ENCODE assay signal across 8 cellular contexts in the genomic region with DNA sequence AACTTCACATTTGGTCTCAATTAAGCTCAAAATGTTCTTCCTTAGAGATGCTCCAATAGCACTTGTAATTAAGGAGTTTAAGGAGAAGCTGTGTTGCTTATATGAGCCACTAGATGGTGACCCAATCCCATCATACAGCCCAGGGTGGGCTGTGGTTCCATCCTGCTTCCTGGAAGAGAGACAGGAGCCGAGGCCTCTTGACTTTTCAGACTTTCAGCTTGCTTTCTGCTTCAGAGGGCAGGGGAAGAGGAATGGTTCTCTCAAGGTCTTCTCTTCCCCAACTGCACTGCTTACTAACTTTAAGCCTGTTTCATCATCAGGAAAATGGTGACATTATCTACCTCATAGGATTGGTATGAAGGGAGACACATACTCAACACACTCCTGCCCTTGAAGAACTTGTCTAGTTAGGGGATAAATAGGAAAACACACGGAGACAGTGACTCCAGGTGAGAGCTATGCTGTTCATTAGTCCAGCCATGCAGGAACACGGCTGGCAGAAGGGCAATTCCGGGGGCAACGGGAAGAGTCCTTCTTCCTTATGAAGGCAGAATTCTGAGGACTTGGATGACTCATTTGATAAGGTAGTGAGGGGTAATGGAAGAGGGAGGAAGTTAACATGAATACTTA. TPM values are rescaled to one million over a fixed set of nuclear protein-coding genes. Genes with fewer than 3 reads are reported as not detected.
DNase-seq lines count a peak whose midpoint lies in the region; ATAC-seq, FAIRE-seq and TF ChIP-seq lines count a peak whose summit lies in the region.

No MANE protein-coding gene starts in this region.

- H3K9me3 ChIP-seq in endodermal cell (ENCODE audit: control insufficient read depth, low read length), result no peaks in the 10 kb centered on the region

- 66 to 75% methylated on average over 4 to 5 of the region's 5 CpGs for WGBS in endodermal cell (ENCODE audit: insufficient coverage in 1 of 2, insufficient read length in 1 of 2), 2 experiments

- no peaks in the 10 kb centered on the region for H3K27me3 Mint-ChIP-seq in endodermal cell (ENCODE audit: insufficient read depth)

- H3K27me3 ChIP-seq in endodermal cell (ENCODE audit: control insufficient read depth, insufficient read depth, low read length, poor library complexity, severe bottlenecking), result no peaks in the 10 kb centered on the region

- no peaks in the 10 kb centered on the region for H3K4me1 ChIP-seq in endodermal cell (ENCODE audit: control insufficient read depth, insufficient read depth, low read length)

- peak; percentile 4 for FAIRE-seq in RCC 7860 (lab: Jason Lieb, UNC)

- H3K27ac Mint-ChIP-seq in endodermal cell, result no peak overlapping the region

- H3K4me1 Mint-ChIP-seq in endodermal cell, result peaks cover 19% of the 10 kb centered on the region

- H3K36me3 ChIP-seq in endodermal cell (ENCODE audit: control insufficient read depth, insufficient read depth, low read length), result peaks cover 4% of the 10 kb centered on the region

- H3K36me3 Mint-ChIP-seq in endodermal cell (ENCODE audit: low read depth), result peaks cover 5% of the 10 kb centered on the region

- H3K9ac ChIP-seq in endodermal cell (ENCODE audit: extremely low read depth, low read length, poor library complexity, severe bottlenecking), result no peak overlapping the region

- H3K4me3 ChIP-seq in endodermal cell (ENCODE audit: low read length), result no peak overlapping the region

- peaks cover 2% of the 10 kb centered on the region for H3K9me3 Mint-ChIP-seq in endodermal cell

- ATAC-seq in HG03442 (IDR thresholded peaks at IDR 0.05; ENCODE audit: unreplicated experiment), result no peak
- no peak for ATAC-seq in HG02973 (IDR thresholded peaks at IDR 0.05; ENCODE audit: unreplicated experiment)

- peak; percentile 92 for TF ChIP-seq CTCF in endodermal cell (conservative IDR thresholded peaks at IDR 0.05)

- no peak overlapping the region for H3K27ac ChIP-seq in endodermal cell (ENCODE audit: low read depth, low read length)

- DNase-seq in Daoy (ENCODE audit: low read depth) (peak; percentile 66), HS-5 (ENCODE audit: low read depth) (peak; percentile 65), RCC 7860 (ENCODE audit: low spot score) (peak; percentile 68), endodermal cell (peak; percentile 87), lung microvascular endothelial cell (ENCODE audit: low read depth in 2 of 2) (peak; percentile 72 to 77)
- DNase-seq in activated CD4-positive, alpha-beta T cell treated with anti-CD3 and anti-CD28 coated beads for 48 hours, result no peak

- H3K4me3 Mint-ChIP-seq in endodermal cell, result no peak overlapping the region

RNA-seq across cellular contexts. Expression of a gene that starts 20.1 kb away (rescaled TPM):
- total RNA-seq in Daoy (2014; rRNA removed; shearing (Covaris generic)), result 25.1 and 32.0 TPM in 2 replicates
- total RNA-seq in endodermal cell, result 10 to 100 TPM; 17.9 to 18.2 TPM
- 44.2 TPM for polyA plus RNA-seq in endodermal cell (2013, experiment 1 of 2)
- polyA plus RNA-seq in endodermal cell (2013, experiment 2 of 2), result 36.0 TPM
- 14.4 and 17.9 TPM in 2 replicates for total RNA-seq in lung microvascular endothelial cell

RNA-seq across cellular contexts. Expression of a gene that starts 28.3 kb away (rescaled TPM):
- 4.1 and 4.2 TPM in 2 replicates for total RNA-seq in Daoy (2014; rRNA removed; shearing (Covaris generic))
- total RNA-seq in endodermal cell (1 to 10 TPM; 1.0 to 1.3 TPM), lung microvascular endothelial cell (0.20 and 0.87 TPM in 2 replicates)
- polyA plus RNA-seq in endodermal cell (2013, experiment 1 of 2), result 0.57 TPM
- polyA plus RNA-seq in endodermal cell (2013, experiment 2 of 2), result 1.4 TPM
